In genomic region chr17:27491713-27492190, GRCh38 we compare ENCODE assay signal across 1 cellular context.
A peak's percentile ranks its signal among the peaks of the same experiment; 100 is the strongest.
TF ChIP-seq lines count a peak whose summit lies in the region.

No MANE protein-coding gene starts in this region.

TF ChIP-seq in K562, 482 proteins besides CTCF, POLR2A, EP300 and RAD21 (continued from another document and continues in another):
- no peak for TF ChIP-seq ELK3 (CRISPR knock-in tag; IDR thresholded peaks at IDR 0.05)
- TF ChIP-seq TOE1 (IDR thresholded peaks at IDR 0.05; ENCODE audit: borderline replicate concordance), result peak; percentile 74
- TF ChIP-seq TOE1 (CRISPR knock-in tag; IDR thresholded peaks at IDR 0.05; ENCODE audit: borderline replicate concordance, low read depth), result no peak
- no peak for TF ChIP-seq ZHX1 (conservative IDR thresholded peaks at IDR 0.05; ENCODE audit: low read length)
- no peak for TF ChIP-seq CREB3 (tag; conservative IDR thresholded peaks at IDR 0.05; ENCODE audit: low read depth)
- no peak for TF ChIP-seq PBX2 (CRISPR knock-in tag; IDR thresholded peaks at IDR 0.05; ENCODE audit: low read depth)
- TF ChIP-seq PBX2 (tag; conservative IDR thresholded peaks at IDR 0.05; ENCODE audit: low read depth), result peak; percentile 71
- TF ChIP-seq TCF15 (CRISPR knock-in tag; IDR thresholded peaks at IDR 0.05), result no peak
- TF ChIP-seq ID3 (CRISPR knock-in tag; IDR thresholded peaks at IDR 0.05), result no peak
- no peak for TF ChIP-seq ID3 (tag; IDR thresholded peaks at IDR 0.05)
- no peak for TF ChIP-seq CUX1 (CRISPR knock-in tag; IDR thresholded peaks at IDR 0.05)
- TF ChIP-seq SRSF1 (IDR thresholded peaks at IDR 0.05; ENCODE audit: low read depth, low read length), result no peak
- no peak; a peak in 1 of 4 replicates for TF ChIP-seq BCLAF1 (IDR thresholded peaks at IDR 0.05; ENCODE audit: borderline replicate concordance in 1 of 2, control insufficient read depth in 1 of 2, low read depth in 2 of 2, low read length in 1 of 2)
- TF ChIP-seq LEF1 (IDR thresholded peaks at IDR 0.05), result 0 out of 2 replicates have a peak, but pooled peaks have one; percentile 49
- no peak for TF ChIP-seq LCOR (CRISPR knock-in tag; IDR thresholded peaks at IDR 0.05)
- no peak for TF ChIP-seq ZNF431 (CRISPR knock-in tag; IDR thresholded peaks at IDR 0.05)
- no peak for TF ChIP-seq ZNF764 (CRISPR knock-in tag; IDR thresholded peaks at IDR 0.05; ENCODE audit: low read depth)
- no peak for TF ChIP-seq ZNF140 (CRISPR knock-in tag; IDR thresholded peaks at IDR 0.05)
- no peak for TF ChIP-seq ZNF3 (CRISPR knock-in tag; IDR thresholded peaks at IDR 0.05)
- no peak for TF ChIP-seq NFYB (IDR thresholded peaks at IDR 0.05; ENCODE audit: extremely low read depth, insufficient read length)
- no peak for TF ChIP-seq SMAD3 (CRISPR knock-in tag; conservative IDR thresholded peaks at IDR 0.05)
- no peak for TF ChIP-seq ZNF717 (CRISPR knock-in tag; IDR thresholded peaks at IDR 0.05)
- TF ChIP-seq CBFB (CRISPR knock-in tag; IDR thresholded peaks at IDR 0.05), result no peak
- TF ChIP-seq BACH1 (tag; IDR thresholded peaks at IDR 0.05), result no peak
- no peak for TF ChIP-seq GABPB1 (CRISPR knock-in tag; IDR thresholded peaks at IDR 0.05)
- TF ChIP-seq ETV1 (tag; conservative IDR thresholded peaks at IDR 0.05; ENCODE audit: low read depth), result no peak
- TF ChIP-seq PURB (CRISPR knock-in tag; IDR thresholded peaks at IDR 0.05; ENCODE audit: low read depth), result no peak
- peak; percentile 54; the same call in 1 of the 2 replicates for TF ChIP-seq USF2 (CRISPR knock-in tag; IDR thresholded peaks at IDR 0.05)
- no peak for TF ChIP-seq SUPT5H (IDR thresholded peaks at IDR 0.05)
- TF ChIP-seq SNIP1 (IDR thresholded peaks at IDR 0.05; ENCODE audit: low read depth), result no peak
- no peak for TF ChIP-seq MCM7 (IDR thresholded peaks at IDR 0.05)
- TF ChIP-seq MBD1 (CRISPR knock-in tag; IDR thresholded peaks at IDR 0.05), result no peak
- no peak for TF ChIP-seq GTF3C2 (IDR thresholded peaks at IDR 0.05; ENCODE audit: borderline replicate concordance, extremely low read depth, insufficient read length)
